ENCODE assay signal across 19 cellular contexts in the genomic region with DNA sequence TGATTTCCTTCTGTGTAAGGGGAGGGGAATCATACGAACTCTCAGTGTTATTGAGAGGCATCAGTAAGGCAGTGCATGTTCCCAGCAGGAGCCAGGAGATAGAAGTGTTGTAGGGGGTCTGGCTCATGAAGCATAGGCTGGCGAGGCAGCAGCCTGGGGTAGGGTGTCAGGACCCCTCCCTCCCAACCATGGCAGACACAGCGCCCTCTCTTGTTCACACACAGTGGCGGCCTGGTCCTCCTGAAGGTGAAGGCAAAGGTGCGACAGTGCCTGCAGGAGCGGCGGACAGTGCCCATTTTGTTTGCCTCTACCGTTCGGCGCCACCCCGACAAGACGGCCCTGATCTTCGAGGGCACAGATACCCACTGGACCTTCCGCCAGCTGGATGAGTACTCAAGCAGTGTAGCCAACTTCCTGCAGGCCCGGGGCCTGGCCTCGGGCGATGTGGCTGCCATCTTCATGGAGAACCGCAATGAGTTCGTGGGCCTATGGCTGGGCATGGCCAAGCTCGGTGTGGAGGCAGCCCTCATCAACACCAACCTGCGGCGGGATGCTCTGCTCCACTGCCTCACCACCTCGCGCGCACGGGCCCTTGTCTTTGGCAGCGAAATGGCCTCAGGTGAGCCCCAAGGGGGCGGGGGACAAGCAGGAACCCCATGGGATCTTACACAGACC. TPM values are rescaled to one million over a fixed set of nuclear protein-coding genes. Genes with fewer than 3 reads are reported as not detected.
A peak's percentile ranks its signal among the peaks of the same experiment; 100 is the strongest.
DNase-seq lines count a peak whose midpoint lies in the region; ATAC-seq and TF ChIP-seq lines count a peak whose summit lies in the region.
"Had no signal": no experiment of that assay in that cellular context is flagged by ENCODE, and none has a peak within 500 bp of the region (broad histone marks: within the 10 kb centered on the region; RNA-seq: fewer than 3 reads in every experiment).

No MANE protein-coding gene starts in this region.

- H3K4me2 ChIP-seq in OCI-LY7 (ENCODE audit: low read length): no peak overlapping the region
- H3K4me2 ChIP-seq: BLaER1, KMS-11 had no signal

- H3K9me3 ChIP-seq in OCI-LY7 (ENCODE audit: low read length): no peaks in the 10 kb centered on the region
- no peaks in the 10 kb centered on the region for H3K9me3 ChIP-seq in endodermal cell (ENCODE audit: control insufficient read depth, low read length)
- H3K9me3 ChIP-seq: BLaER1 had no signal

- no TSS peak for BruUV-seq in OCI-LY7 (replicated peaks; lab: Mats Ljungman, UMichigan)

- H3K9me2 ChIP-seq in OCI-LY7 (ENCODE audit: insufficient read depth, low read length): no peaks in the 10 kb centered on the region

- TF ChIP-seq CTCF in GM12875 (IDR thresholded peaks at IDR 0.05; ENCODE audit: borderline replicate concordance, insufficient read depth, low read depth, low read length) (0 out of 2 replicates have a peak, but pooled peaks have one; percentile 8), OCI-LY7 (conservative IDR thresholded peaks at IDR 0.05; ENCODE audit: low read length) (peak; percentile 35; the same call in 1 of the 2 replicates), endodermal cell (conservative IDR thresholded peaks at IDR 0.05) (peak; percentile 44), nephron progenitor cell (IDR thresholded peaks at IDR 0.05) (no peak)

- intact Hi-C loops in OCI-LY7 (cut with micrococcal nuclease; ENCODE audit: unreplicated experiment): loop anchor here (5.0 kb wide), 1 partner anchor 143 kb away; the partner anchor contains the start of gene DNM1
- intact Hi-C loops in Right ventricle myocardium superior (cut with DNase I): no loop called here

- no peak overlapping the region for H3K9ac ChIP-seq in endodermal cell (ENCODE audit: extremely low read depth, low read length, poor library complexity, severe bottlenecking)
- H3K9ac ChIP-seq: BLaER1, KMS-11 had no signal

- POLR2A ChIA-PET in OCI-LY7 (lab: Charles Lee): interaction anchor here (0.5 kb wide), 1 partner anchor 146 kb away, joined by 3 read pairs; no protein-coding TSS in a partner anchor

- no peak for DNase-seq in OCI-LY7 (ENCODE audit: low spot score)
- peak; percentile 74 for DNase-seq in endodermal cell
- no peak for DNase-seq in nephron progenitor cell
- DNase-seq in stimulated activated CD4-positive, alpha-beta T cell treated with anti-CD3 and anti-CD28 coated beads, Interleukin-12 subunit alpha, Interleukin-12 subunit beta, amount 100 ng/mL, for 4 hours: no peak
- DNase-seq in Right ventricle myocardium superior: no peak
- DNase-seq: CD4-positive, alpha-beta T cell; GDM1; MM.1S; NCI-H2029; NCI-H446 treated with DMSO at 0.1 percent for 48 hours; NCI-H526; NCI-H82; NK-92 treated with Interleukin-12 subunit alpha and Interleukin-12 subunit beta, amount 100 ng/mL, for 24 hours; RPMI8226; SHP77 had no signal

- no peaks in the 10 kb centered on the region for H3K79me2 ChIP-seq in OCI-LY7 (ENCODE audit: insufficient read depth, low read depth, low read length)

- ATAC-seq in HG03025 (IDR thresholded peaks at IDR 0.05; ENCODE audit: low FRiP score, unreplicated experiment) (no peak), Right ventricle myocardium superior (ENCODE audit: poor library complexity) (no peak)

- H3K36me3 ChIP-seq in OCI-LY7 (ENCODE audit: insufficient read depth, low read length): peaks cover 58% of the 10 kb centered on the region
- peaks cover 36% of the 10 kb centered on the region for H3K36me3 ChIP-seq in endodermal cell (ENCODE audit: control insufficient read depth, insufficient read depth, low read length)

- no peaks in the 10 kb centered on the region for H4K20me1 ChIP-seq in OCI-LY7 (ENCODE audit: insufficient read depth, low read length)
- H4K20me1 ChIP-seq: BLaER1 had no signal

- no peaks in the 10 kb centered on the region for H3K9me3 Mint-ChIP-seq in endodermal cell
- H3K9me3 Mint-ChIP-seq in nephron progenitor cell: no peaks in the 10 kb centered on the region
- H3K9me3 Mint-ChIP-seq: CD4-positive, alpha-beta T cell had no signal

- WGBS in endodermal cell (ENCODE audit: insufficient coverage in 1 of 2, insufficient read length in 1 of 2), 2 experiments: 91 to 94% methylated on average over 18 to 28 of the region's 28 CpGs

- H3K4me1 ChIP-seq in OCI-LY7 (ENCODE audit: insufficient read depth, low read length, poor library complexity, severe bottlenecking): no peaks in the 10 kb centered on the region
- no peaks in the 10 kb centered on the region for H3K4me1 ChIP-seq in endodermal cell (ENCODE audit: control insufficient read depth, insufficient read depth, low read length)

- H2AFZ ChIP-seq in OCI-LY7 (ENCODE audit: low read length): no peak overlapping the region

- CTCF ChIA-PET in OCI-LY7 (lab: Charles Lee; ENCODE audit: unreplicated experiment): no interaction called here

- H3K4me3 Mint-ChIP-seq in endodermal cell (no peak overlapping the region), nephron progenitor cell (no peak overlapping the region)
- H3K4me3 Mint-ChIP-seq: CD4-positive, alpha-beta T cell had no signal

- H3K27me3 Mint-ChIP-seq in endodermal cell (ENCODE audit: insufficient read depth): no peaks in the 10 kb centered on the region
- peaks cover 4% of the 10 kb centered on the region for H3K27me3 Mint-ChIP-seq in nephron progenitor cell (ENCODE audit: low read depth, poor library complexity)
- H3K27me3 Mint-ChIP-seq: CD4-positive, alpha-beta T cell had no signal

- H3K27ac ChIP-seq in OCI-LY7 (ENCODE audit: low read depth, low read length, poor library complexity, severe bottlenecking) (no peak overlapping the region), endodermal cell (ENCODE audit: low read depth, low read length) (no peak overlapping the region)
- H3K27ac ChIP-seq: BLaER1, KMS-11 had no signal

- peaks cover 3% of the 10 kb centered on the region for H3K4me1 Mint-ChIP-seq in endodermal cell
- peaks cover 9% of the 10 kb centered on the region for H3K4me1 Mint-ChIP-seq in nephron progenitor cell

- H3K27me3 ChIP-seq in endodermal cell (ENCODE audit: control insufficient read depth, insufficient read depth, low read length, poor library complexity, severe bottlenecking): no peaks in the 10 kb centered on the region
- H3K27me3 ChIP-seq: BLaER1 had no signal

- H3K36me3 Mint-ChIP-seq in endodermal cell (ENCODE audit: low read depth) (peaks cover 41% of the 10 kb centered on the region), nephron progenitor cell (ENCODE audit: low read depth) (peaks cover 8% of the 10 kb centered on the region)

- H3K27ac Mint-ChIP-seq in endodermal cell (no peak overlapping the region), nephron progenitor cell (peak overlapping the region; percentile 61)
- H3K27ac Mint-ChIP-seq: CD4-positive, alpha-beta T cell had no signal

- H3K4me3 ChIP-seq in GM12875 (ENCODE audit: low read depth, low read length) (no peak overlapping the region), OCI-LY7 (ENCODE audit: low read depth, low read length, poor library complexity, severe bottlenecking) (no peak overlapping the region), endodermal cell (ENCODE audit: low read length) (no peak overlapping the region)
- H3K4me3 ChIP-seq: BLaER1 had no signal

RNA-seq across cellular contexts. Expression of gene SLC27A4, which starts 4.7 kb away (rescaled TPM):
- 12.3 and 14.2 TPM in 2 replicates for total RNA-seq in OCI-LY7 (2014; rRNA removed; shearing (Covaris generic))
- total RNA-seq in OCI-LY7 (2022) (13.0 and 16.0 TPM in 2 replicates), endodermal cell (10 to 100 TPM; 22.4 to 25.0 TPM), Right ventricle myocardium superior (19.0 TPM)
- polyA plus RNA-seq in endodermal cell (2013, experiment 1 of 2): 23.8 TPM
- polyA plus RNA-seq in endodermal cell (2013, experiment 2 of 2): 23.5 TPM

RNA-seq across cellular contexts. Expression of gene COQ4, which starts 22.4 kb away (rescaled TPM):
- total RNA-seq in OCI-LY7 (2014; rRNA removed; shearing (Covaris generic)): 42.4 and 53.4 TPM in 2 replicates
- total RNA-seq in OCI-LY7 (2022) (49.4 and 55.8 TPM in 2 replicates), endodermal cell (10 to 100 TPM; 48.1 to 50.7 TPM), Right ventricle myocardium superior (29.5 TPM)
- 41.9 TPM for polyA plus RNA-seq in endodermal cell (2013, experiment 1 of 2)
- 34.3 TPM for polyA plus RNA-seq in endodermal cell (2013, experiment 2 of 2)

RNA-seq across cellular contexts. Expression of gene TRUB2, which starts 22.8 kb away (rescaled TPM):
- 29.7 and 31.3 TPM in 2 replicates for total RNA-seq in OCI-LY7 (2014; rRNA removed; shearing (Covaris generic))
- total RNA-seq in OCI-LY7 (2022) (22.9 and 30.3 TPM in 2 replicates), endodermal cell (10 to 100 TPM; 30.6 to 31.8 TPM), Right ventricle myocardium superior (35.5 TPM)
- polyA plus RNA-seq in endodermal cell (2013, experiment 1 of 2): 18.5 TPM
- 18.1 TPM for polyA plus RNA-seq in endodermal cell (2013, experiment 2 of 2)

RNA-seq across cellular contexts. Expression of gene URM1, which starts 26.1 kb away (rescaled TPM):
- 42.3 and 58.5 TPM in 2 replicates for total RNA-seq in OCI-LY7 (2014; rRNA removed; shearing (Covaris generic))
- total RNA-seq in OCI-LY7 (2022) (51.8 and 60.8 TPM in 2 replicates), endodermal cell (10 to 100 TPM; 51.5 to 60.4 TPM), Right ventricle myocardium superior (56.9 TPM)
- 46.9 TPM for polyA plus RNA-seq in endodermal cell (2013, experiment 1 of 2)
- polyA plus RNA-seq in endodermal cell (2013, experiment 2 of 2): 45.0 TPM
